In the genomic region with DNA sequence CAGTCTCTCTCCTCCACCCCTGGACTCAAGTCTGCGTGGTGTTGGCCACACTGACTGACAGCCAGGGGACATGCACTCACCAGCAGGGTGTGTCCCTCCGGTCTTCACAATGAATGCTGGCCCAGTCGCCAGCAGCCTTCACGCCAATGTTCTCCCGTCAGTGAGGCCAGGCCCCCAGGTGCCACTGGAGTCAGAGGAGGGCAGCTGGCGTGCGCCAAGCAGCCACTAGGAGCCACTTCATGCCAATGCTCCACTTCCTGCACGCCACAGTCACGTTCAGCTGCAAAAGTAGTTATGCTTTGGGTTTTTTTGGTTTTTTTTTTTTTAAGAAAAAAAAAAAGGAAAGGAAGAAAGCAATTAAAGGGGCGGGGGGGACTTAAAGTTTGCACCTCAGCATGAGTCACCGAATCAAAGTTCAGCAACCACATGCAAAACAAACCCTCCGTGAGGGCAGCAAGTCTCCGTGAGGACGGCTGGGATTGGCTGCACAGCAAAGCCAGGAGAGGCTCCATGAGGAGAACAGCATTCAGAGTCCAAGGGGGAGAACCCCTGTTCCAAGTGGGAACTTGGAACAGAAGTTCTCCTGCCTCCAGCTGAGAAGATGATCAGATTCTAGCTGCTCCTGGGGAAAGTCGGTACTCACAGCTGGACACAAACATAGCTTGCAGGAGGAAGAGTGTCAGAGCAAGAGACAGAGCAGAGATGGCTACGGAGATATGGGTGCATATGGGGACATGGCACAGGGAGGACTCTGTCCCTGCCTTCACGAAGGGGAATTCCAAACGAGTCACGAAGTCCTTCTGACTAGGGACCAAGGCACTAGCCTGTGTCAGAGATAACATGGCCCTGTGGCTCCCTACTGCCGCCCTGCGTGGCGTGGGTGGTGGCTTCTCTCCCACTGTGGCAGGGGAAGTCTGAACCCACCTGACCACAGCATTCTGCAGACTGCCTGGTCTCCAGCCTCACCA, we compare ENCODE assay signal across 2 cellular contexts.
TF ChIP-seq lines count a peak whose summit lies in the region.

A gene (minus strand): TSS at position 282 of the 968 bp plus-strand sequence. CDS start 10,471 bp downstream, outside the sequence.

TF ChIP-seq in Ishikawa, 13 proteins besides CTCF, POLR2A, EP300 and RAD21 (continued from another document):
- TF ChIP-seq, protein P1, sequence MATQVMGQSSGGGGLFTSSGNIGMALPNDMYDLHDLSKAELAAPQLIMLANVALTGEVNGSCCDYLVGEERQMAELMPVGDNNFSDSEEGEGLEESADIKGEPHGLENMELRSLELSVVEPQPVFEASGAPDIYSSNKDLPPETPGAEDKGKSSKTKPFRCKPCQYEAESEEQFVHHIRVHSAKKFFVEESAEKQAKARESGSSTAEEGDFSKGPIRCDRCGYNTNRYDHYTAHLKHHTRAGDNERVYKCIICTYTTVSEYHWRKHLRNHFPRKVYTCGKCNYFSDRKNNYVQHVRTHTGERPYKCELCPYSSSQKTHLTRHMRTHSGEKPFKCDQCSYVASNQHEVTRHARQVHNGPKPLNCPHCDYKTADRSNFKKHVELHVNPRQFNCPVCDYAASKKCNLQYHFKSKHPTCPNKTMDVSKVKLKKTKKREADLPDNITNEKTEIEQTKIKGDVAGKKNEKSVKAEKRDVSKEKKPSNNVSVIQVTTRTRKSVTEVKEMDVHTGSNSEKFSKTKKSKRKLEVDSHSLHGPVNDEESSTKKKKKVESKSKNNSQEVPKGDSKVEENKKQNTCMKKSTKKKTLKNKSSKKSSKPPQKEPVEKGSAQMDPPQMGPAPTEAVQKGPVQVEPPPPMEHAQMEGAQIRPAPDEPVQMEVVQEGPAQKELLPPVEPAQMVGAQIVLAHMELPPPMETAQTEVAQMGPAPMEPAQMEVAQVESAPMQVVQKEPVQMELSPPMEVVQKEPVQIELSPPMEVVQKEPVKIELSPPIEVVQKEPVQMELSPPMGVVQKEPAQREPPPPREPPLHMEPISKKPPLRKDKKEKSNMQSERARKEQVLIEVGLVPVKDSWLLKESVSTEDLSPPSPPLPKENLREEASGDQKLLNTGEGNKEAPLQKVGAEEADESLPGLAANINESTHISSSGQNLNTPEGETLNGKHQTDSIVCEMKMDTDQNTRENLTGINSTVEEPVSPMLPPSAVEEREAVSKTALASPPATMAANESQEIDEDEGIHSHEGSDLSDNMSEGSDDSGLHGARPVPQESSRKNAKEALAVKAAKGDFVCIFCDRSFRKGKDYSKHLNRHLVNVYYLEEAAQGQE (IDR thresholded peaks at IDR 0.05; ENCODE audit: low read depth) = no peak

TF ChIP-seq in H1, 55 proteins besides CTCF, POLR2A, EP300 and RAD21 (continued from another document):
- TF ChIP-seq, protein P2, sequence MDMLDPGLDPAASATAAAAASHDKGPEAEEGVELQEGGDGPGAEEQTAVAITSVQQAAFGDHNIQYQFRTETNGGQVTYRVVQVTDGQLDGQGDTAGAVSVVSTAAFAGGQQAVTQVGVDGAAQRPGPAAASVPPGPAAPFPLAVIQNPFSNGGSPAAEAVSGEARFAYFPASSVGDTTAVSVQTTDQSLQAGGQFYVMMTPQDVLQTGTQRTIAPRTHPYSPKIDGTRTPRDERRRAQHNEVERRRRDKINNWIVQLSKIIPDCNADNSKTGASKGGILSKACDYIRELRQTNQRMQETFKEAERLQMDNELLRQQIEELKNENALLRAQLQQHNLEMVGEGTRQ (IDR thresholded peaks at IDR 0.05; ENCODE audit: low read length) = no peak
- no peak for TF ChIP-seq GABPA (IDR thresholded peaks at IDR 0.05; ENCODE audit: borderline replicate concordance, insufficient read depth, low read length)
- no peak for TF ChIP-seq RFX5 (IDR thresholded peaks at IDR 0.05; ENCODE audit: borderline replicate concordance, low read depth, low read length)
- no peak for TF ChIP-seq CBX5 (IDR thresholded peaks at IDR 0.05; ENCODE audit: low read depth, low read length)
- no peak for TF ChIP-seq TAF1 (IDR thresholded peaks at IDR 0.05; ENCODE audit: low read depth, low read length)
- TF ChIP-seq GTF2F1 (IDR thresholded peaks at IDR 0.05; ENCODE audit: borderline replicate concordance, low read depth, low read length) = no peak
- no peak for TF ChIP-seq CEBPB (IDR thresholded peaks at IDR 0.05; ENCODE audit: low read depth, low read length)
- TF ChIP-seq NANOG (IDR thresholded peaks at IDR 0.05; ENCODE audit: insufficient read depth, low read depth, low read length, poor library complexity, severe bottlenecking) = no peak
- TF ChIP-seq RBBP5 (IDR thresholded peaks at IDR 0.05; ENCODE audit: borderline replicate concordance, low read depth, low read length) = no peak
- no peak for TF ChIP-seq CHD2 (IDR thresholded peaks at IDR 0.05; ENCODE audit: low read length)
- TF ChIP-seq SIRT6 (IDR thresholded peaks at IDR 0.05; ENCODE audit: low read length) = no peak
- TF ChIP-seq FOSL1 (IDR thresholded peaks at IDR 0.05; ENCODE audit: insufficient read depth, low read depth, low read length) = no peak
- no peak for TF ChIP-seq HDAC6 (IDR thresholded peaks at IDR 0.05; ENCODE audit: low read depth, low read length)
